8 cellular contexts compared by ENCODE assay signal in the genomic region with DNA sequence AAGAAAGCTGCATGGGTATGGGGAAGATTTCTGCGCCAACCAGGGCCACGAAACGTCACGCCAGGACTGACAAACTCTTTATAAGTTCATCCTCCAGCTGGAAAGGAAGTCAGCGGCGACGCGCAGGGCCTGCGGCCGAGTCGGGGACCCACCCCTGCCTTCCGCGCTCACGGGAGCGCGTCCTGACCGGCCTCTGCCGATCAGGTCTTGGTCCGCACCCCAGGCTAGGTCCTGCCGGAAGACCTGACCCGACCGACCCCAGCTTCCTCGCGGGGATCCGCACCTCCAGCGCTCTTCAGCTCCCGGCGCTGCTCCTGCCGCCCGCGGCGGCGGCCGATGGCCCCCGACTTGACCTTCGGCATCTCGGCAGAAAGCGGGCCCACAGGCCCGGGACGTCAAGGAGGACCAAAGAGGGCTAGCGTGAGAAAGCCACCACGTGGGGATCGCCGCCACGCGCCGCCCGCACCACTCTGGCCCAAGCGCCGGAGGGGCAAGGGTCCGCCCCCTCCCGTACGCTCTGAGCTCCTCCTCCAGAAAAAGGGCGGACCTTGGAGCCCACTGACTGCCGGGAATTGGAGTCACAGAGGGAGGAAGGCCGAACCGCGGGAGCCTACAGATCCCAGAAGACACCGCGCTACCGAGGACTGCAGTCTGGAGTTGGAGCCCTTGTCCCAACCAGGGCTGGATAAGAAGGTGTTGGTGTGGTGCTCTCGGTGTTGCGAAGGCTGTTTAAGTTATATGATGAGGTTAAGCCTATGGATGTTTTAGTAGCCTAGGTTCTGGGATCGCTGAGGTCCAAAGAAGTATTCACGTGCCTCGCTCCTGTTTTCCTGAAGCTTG. TPM values are rescaled to one million over a fixed set of nuclear protein-coding genes. Genes with fewer than 3 reads are reported as not detected.
DNase-seq lines count a peak whose midpoint lies in the region; ATAC-seq lines count a peak whose summit lies in the region.

Gene DIMT1, minus strand, starts transcription at position 495 of the 840 bp plus-strand sequence. Its CDS starts 133 bp downstream, at position 362.

- no peaks in the 10 kb centered on the region for H3K4me1 ChIP-seq in NT2/D1 (ENCODE audit: insufficient read depth, insufficient read length)
- peaks cover 8% of the 10 kb centered on the region for H3K4me1 ChIP-seq in endocrine pancreas (ENCODE audit: control insufficient read depth, insufficient read depth, low read length)
- no peaks in the 10 kb centered on the region for H3K4me1 ChIP-seq in mesenchymal stem cell (ENCODE audit: control insufficient read depth, insufficient read depth, low read depth, low read length)

- H3K4me3 Mint-ChIP-seq in activated CD8-positive, alpha-beta memory T cell treated with anti-CD3 and anti-CD28 coated beads, Interleukin-2, amount 10 ng/mL, durations not matched to agents 7 days and 5 days = peak within 1 kb of the TSS; percentile 97

- H3K4ac ChIP-seq in mesenchymal stem cell (ENCODE audit: low read depth in 1 of 2, low read length in 2 of 2) = peak within 1 kb of the TSS in 1 of 2 experiments; percentile 78

- no peaks in the 10 kb centered on the region for H3K27me3 ChIP-seq in NT2/D1 (ENCODE audit: insufficient read depth, insufficient read length)
- H3K27me3 ChIP-seq in endocrine pancreas (ENCODE audit: control insufficient read depth, insufficient read depth, low read length) = no peaks in the 10 kb centered on the region
- H3K27me3 ChIP-seq in mesenchymal stem cell (ENCODE audit: control insufficient read depth in 1 of 2, insufficient read depth in 1 of 2, low read length in 2 of 2) = no peaks in the 10 kb centered on the region

- H3K27me3 Mint-ChIP-seq in activated CD8-positive, alpha-beta memory T cell treated with anti-CD3 and anti-CD28 coated beads, Interleukin-2, amount 10 ng/mL, durations not matched to agents 7 days and 5 days = no peaks in the 10 kb centered on the region

- H3K36me3 Mint-ChIP-seq in activated CD8-positive, alpha-beta memory T cell treated with anti-CD3 and anti-CD28 coated beads, Interleukin-2, amount 10 ng/mL, durations not matched to agents 7 days and 5 days = peaks cover 15% of the 10 kb centered on the region

- H3K14ac ChIP-seq in mesenchymal stem cell (ENCODE audit: low read length in 2 of 2) = peak within 1 kb of the TSS in 1 of 2 experiments; percentile 92

- H3K36me3 ChIP-seq in NT2/D1 (ENCODE audit: insufficient read depth, insufficient read length, low read length) (peaks cover 22% of the 10 kb centered on the region), endocrine pancreas (ENCODE audit: control insufficient read depth, insufficient read depth, low read length) (no peaks in the 10 kb centered on the region), mesenchymal stem cell (ENCODE audit: control insufficient read depth in 1 of 2, insufficient read depth in 2 of 2, low read depth in 1 of 2, low read length in 2 of 2) (peaks cover 8 to 17% of the 10 kb centered on the region in 2 experiments)

- ATAC-seq in GM21381 (IDR thresholded peaks at IDR 0.05; ENCODE audit: unreplicated experiment) = peak; percentile 95
- peak; percentile 97 for ATAC-seq in activated CD8-positive, alpha-beta memory T cell treated with anti-CD3 and anti-CD28 coated beads, Interleukin-2, amount 10 ng/mL, durations not matched to agents 7 days and 5 days

- H4K8ac ChIP-seq in mesenchymal stem cell (ENCODE audit: low read length) = peak within 1 kb of the TSS; percentile 1

- peak within 1 kb of the TSS; percentile 88 for H3K27ac ChIP-seq in mesenchymal stem cell (ENCODE audit: low read length, poor library complexity, severe bottlenecking)

- no peak within 1 kb of the TSS for H2BK15ac ChIP-seq in mesenchymal stem cell (ENCODE audit: low read depth, poor library complexity, severe bottlenecking)

- H3K9ac ChIP-seq in NT2/D1 (ENCODE audit: insufficient read length, low read depth) = peak within 1 kb of the TSS; percentile 88
- H3K9ac ChIP-seq in endocrine pancreas (ENCODE audit: control insufficient read depth, insufficient read depth, low read length) = peak within 1 kb of the TSS; percentile 92
- H3K9ac ChIP-seq in mesenchymal stem cell (ENCODE audit: low read length) = peak within 1 kb of the TSS; percentile 92

- DNase-seq in COR-L47 (lab: John Stamatoyannopoulos, UW) = peak; percentile 93
- peak in 75 of 76 experiments; percentile 58 to 98 (median 92) for DNase-seq in HUDEP-2 (lab: John Stamatoyannopoulos, UW; ENCODE audit: unreplicated experiment in 76 of 76)
- DNase-seq in NT2/D1 (ENCODE audit: low read depth, low spot score) = peak; percentile 91
- peak; percentile 98 for DNase-seq in activated CD8-positive, alpha-beta memory T cell treated with anti-CD3 and anti-CD28 coated beads, Interleukin-2, amount 10 ng/mL, durations not matched to agents 7 days and 5 days
- DNase-seq in mesenchymal stem cell = peak; percentile 99
- peak; percentile 86 for DNase-seq in stimulated activated CD8-positive, alpha-beta memory T cell treated with anti-CD3 and anti-CD28 coated beads, Interleukin-12 subunit alpha, Interleukin-12 subunit beta, amount 100 ng/mL, for 4 hours (ENCODE audit: low read depth)

- CTCF ChIA-PET in activated CD8-positive, alpha-beta memory T cell treated with anti-CD3 and anti-CD28 coated beads, Interleukin-2, amount 10 ng/mL, durations not matched to agents 7 days and 5 days (lab: Charles Lee) = interaction anchor here (0.9 to 3.6 kb wide), 12 partner anchors 10 to 180 kb away, joined by 3 to 28 read pairs (median 4); partner anchors contain the start of genes IPO11 and KIF2A

- H3K79me1 ChIP-seq in mesenchymal stem cell (replicated peaks; ENCODE audit: low read length, poor library complexity, severe bottlenecking) = peaks cover 13% of the 10 kb centered on the region

- H3K18ac ChIP-seq in mesenchymal stem cell (ENCODE audit: low read depth in 1 of 2, low read length in 2 of 2) = peak within 1 kb of the TSS; percentile 46 to 97

- H2BK120ac ChIP-seq in mesenchymal stem cell (ENCODE audit: low read depth, low read length) = peak within 1 kb of the TSS; percentile 24

- H4K91ac ChIP-seq in mesenchymal stem cell (ENCODE audit: low read length) = peak within 1 kb of the TSS; percentile 14

- H3K4me3 ChIP-seq in NT2/D1 (ENCODE audit: insufficient read length, low read depth) = peak within 1 kb of the TSS; percentile 88
- peak within 1 kb of the TSS; percentile 85 for H3K4me3 ChIP-seq in endocrine pancreas (ENCODE audit: control insufficient read depth, insufficient read depth, low read length)
- H3K4me3 ChIP-seq in mesenchymal stem cell (ENCODE audit: insufficient read depth in 1 of 2, low read depth in 1 of 2, low read length in 2 of 2) = peak within 1 kb of the TSS; percentile 79 to 84

- H3K4me1 Mint-ChIP-seq in activated CD8-positive, alpha-beta memory T cell treated with anti-CD3 and anti-CD28 coated beads, Interleukin-2, amount 10 ng/mL, durations not matched to agents 7 days and 5 days = peaks cover 26% of the 10 kb centered on the region

- under 1% methylated on average over 66 of the region's 66 CpGs for WGBS in mesenchymal stem cell

- no peak within 1 kb of the TSS for H2AK5ac ChIP-seq in mesenchymal stem cell (ENCODE audit: low read length, severe bottlenecking)

- H3K9me3 Mint-ChIP-seq in activated CD8-positive, alpha-beta memory T cell treated with anti-CD3 and anti-CD28 coated beads, Interleukin-2, amount 10 ng/mL, durations not matched to agents 7 days and 5 days (ENCODE audit: low read depth) = no peaks in the 10 kb centered on the region

- no peak within 1 kb of the TSS for H3K23ac ChIP-seq in mesenchymal stem cell (ENCODE audit: low read length in 2 of 2)

- peak within 1 kb of the TSS; percentile 52 for H3K4me2 ChIP-seq in mesenchymal stem cell (ENCODE audit: low read length, poor library complexity, severe bottlenecking)

- H2BK5ac ChIP-seq in mesenchymal stem cell (ENCODE audit: low read depth, low read length, poor library complexity, severe bottlenecking) = peak within 1 kb of the TSS; percentile 77

- H3K9me3 ChIP-seq in NT2/D1 (ENCODE audit: insufficient read depth, low read length) (no peaks in the 10 kb centered on the region), endocrine pancreas (ENCODE audit: control insufficient read depth, low read length) (no peaks in the 10 kb centered on the region), mesenchymal stem cell (ENCODE audit: control insufficient read depth, low read length) (no peaks in the 10 kb centered on the region)

- H2BK12ac ChIP-seq in mesenchymal stem cell (ENCODE audit: low read length in 2 of 2) = peak within 1 kb of the TSS in 1 of 2 experiments; percentile 31

- H2AFZ ChIP-seq in mesenchymal stem cell (ENCODE audit: low read depth, low read length) = peak within 1 kb of the TSS; percentile 97

- peak within 1 kb of the TSS; percentile 93 for H3K27ac Mint-ChIP-seq in activated CD8-positive, alpha-beta memory T cell treated with anti-CD3 and anti-CD28 coated beads, Interleukin-2, amount 10 ng/mL, durations not matched to agents 7 days and 5 days

RNA-seq across cellular contexts. Expression of gene DIMT1, which starts in this region (rescaled TPM):
- 10 to 100 TPM; 31.7 to 36.0 TPM for total RNA-seq in activated CD8-positive, alpha-beta memory T cell treated with anti-CD3 and anti-CD28 coated beads, Interleukin-2, amount 10 ng/mL, durations not matched to agents 7 days and 5 days
- 19.2 TPM for polyA plus RNA-seq in mesenchymal stem cell (2013, experiment 1 of 2)
- 21.4 TPM for polyA plus RNA-seq in mesenchymal stem cell (2013, experiment 2 of 2)

Comparison
In these comparisons a context has a peak if more than half of its experiments do, and no peak if none do; other contexts are left out.
1. Peak in every context shown above with its lines: DNase-seq, ATAC-seq, H3K4me3 ChIP-seq and H3K27ac ChIP-seq.